Comparison of ENCODE assay signal across 1 cellular context in genomic region chr17:17491546-17491988, GRCh38.
TF ChIP-seq lines count a peak whose summit lies in the region.

No MANE protein-coding gene starts in this region.

TF ChIP-seq in K562, 482 proteins besides CTCF, POLR2A, EP300 and RAD21:
- TF ChIP-seq MCM2 (IDR thresholded peaks at IDR 0.05; ENCODE audit: low read depth) (no peak), TRIM28 (IDR thresholded peaks at IDR 0.05) (no peak), POLR2G (IDR thresholded peaks at IDR 0.05; ENCODE audit: low read depth, low read length) (0 out of 2 replicates have a peak, but pooled peaks have one; percentile 20), IRF9 (tag; IDR thresholded peaks at IDR 0.05) (no peak), ZNF778 (CRISPR knock-in tag; IDR thresholded peaks at IDR 0.05) (no peak)
